ENCODE assay signal across 16 cellular contexts in genomic region chr11:3671334-3672254, GRCh38. TPM values are rescaled to one million over a fixed set of nuclear protein-coding genes. Genes with fewer than 3 reads are reported as not detected.
DNase-seq lines count a peak whose midpoint lies in the region.
"Had no signal": no experiment of that assay in that cellular context is flagged by ENCODE, and none has a peak within 500 bp of the region (broad histone marks: within the 10 kb centered on the region; RNA-seq: fewer than 3 reads in every experiment).

A gene with protein sequence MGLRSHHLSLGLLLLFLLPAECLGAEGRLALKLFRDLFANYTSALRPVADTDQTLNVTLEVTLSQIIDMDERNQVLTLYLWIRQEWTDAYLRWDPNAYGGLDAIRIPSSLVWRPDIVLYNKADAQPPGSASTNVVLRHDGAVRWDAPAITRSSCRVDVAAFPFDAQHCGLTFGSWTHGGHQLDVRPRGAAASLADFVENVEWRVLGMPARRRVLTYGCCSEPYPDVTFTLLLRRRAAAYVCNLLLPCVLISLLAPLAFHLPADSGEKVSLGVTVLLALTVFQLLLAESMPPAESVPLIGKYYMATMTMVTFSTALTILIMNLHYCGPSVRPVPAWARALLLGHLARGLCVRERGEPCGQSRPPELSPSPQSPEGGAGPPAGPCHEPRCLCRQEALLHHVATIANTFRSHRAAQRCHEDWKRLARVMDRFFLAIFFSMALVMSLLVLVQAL (minus strand): TSS chr11:3671384. CDS start chr11:3671312, 72 bp downstream.

- H3K4me1 Mint-ChIP-seq in CD4-positive, alpha-beta memory T cell = no peaks in the 10 kb centered on the region

- peak; percentile 31 for DNase-seq in NCI-H748 (lab: John Stamatoyannopoulos, UW; ENCODE audit: unreplicated experiment)
- DNase-seq in NCI-H748 treated with DMSO at 0.1 percent for 48 hours (lab: John Stamatoyannopoulos, UW) = no peak
- DNase-seq in CD4-positive, alpha-beta memory T cell = no peak
- DNase-seq in NCI-H526 treated with DMSO at 0.1 percent for 48 hours (lab: John Stamatoyannopoulos, UW) = peak; percentile 97
- DNase-seq in fibroblast of gingiva (ENCODE audit: low read depth) = peak; percentile 21
- DNase-seq in RKO (ENCODE audit: low spot score) = no peak
- DNase-seq in kidney tubule cell (ENCODE audit: low spot score) = no peak
- no peak for DNase-seq in NCI-H1048 (lab: John Stamatoyannopoulos, UW)
- DNase-seq: amniotic stem cell; dermis blood vessel endothelial cell; NCI-H2171 treated with DMSO at 0.1 percent for 48 hours; stimulated activated CD4-positive, alpha-beta T cell treated with anti-CD3 and anti-CD28 coated beads, Interleukin-4, amount 100 ng/mL, for 1 hour; stimulated activated naive CD4-positive, alpha-beta T cell; T-helper 9 cell had no signal

- H3K27ac Mint-ChIP-seq in CD4-positive, alpha-beta memory T cell = peak within 1 kb of the TSS in 6 of 7 donors; percentile 31 to 87 (median 68)

- H3K9me3 ChIP-seq in CD4-positive, alpha-beta memory T cell (ENCODE audit: control insufficient read depth in 1 of 2, low read length in 2 of 2) = no peaks in the 10 kb centered on the region

- H3K27me3 Mint-ChIP-seq in CD4-positive, alpha-beta memory T cell = no peaks in the 10 kb centered on the region

- no peaks in the 10 kb centered on the region for H3K4me1 ChIP-seq in CD4-positive, alpha-beta memory T cell (ENCODE audit: insufficient read depth, low read length)

- no peaks in the 10 kb centered on the region for H3K27me3 ChIP-seq in CD4-positive, alpha-beta memory T cell (ENCODE audit: insufficient read depth, low read length)

- H3K4me3 ChIP-seq in CD4-positive, alpha-beta memory T cell (ENCODE audit: low read length in 2 of 2) = no peak within 1 kb of the TSS
- H3K4me3 ChIP-seq: GM12878 had no signal

- peaks cover 0 to 1% (median 0%) of the 10 kb centered on the region in 8 donors for H3K9me3 Mint-ChIP-seq in CD4-positive, alpha-beta memory T cell

- POLR2A ChIA-PET in CD4-positive, alpha-beta memory T cell (lab: Charles Lee; ENCODE audit: partially characterized antibody) = no interaction called here

- H3K36me3 ChIP-seq in CD4-positive, alpha-beta memory T cell (ENCODE audit: insufficient read depth, low read length) = peaks cover 53% of the 10 kb centered on the region

- H3K27ac ChIP-seq in CD4-positive, alpha-beta memory T cell (ENCODE audit: low read depth, low read length) = no peak within 1 kb of the TSS
- H3K27ac ChIP-seq: KMS-11 had no signal

- intact Hi-C loops in CD4-positive, alpha-beta memory T cell (cut with micrococcal nuclease) = no loop called here

- CTCF ChIA-PET in CD4-positive, alpha-beta memory T cell (lab: Charles Lee; ENCODE audit: partially characterized antibody) = no interaction called here

- peaks cover 76 to 79% of the 10 kb centered on the region in 2 donors for H3K36me3 Mint-ChIP-seq in CD4-positive, alpha-beta memory T cell

- H3K4me3 Mint-ChIP-seq in CD4-positive, alpha-beta memory T cell = no peak within 1 kb of the TSS

RNA-seq across cellular contexts. Expression of the gene that starts here (rescaled TPM):
- total RNA-seq in CD4-positive, alpha-beta memory T cell = 1 to 10 TPM; 4.6 to 5.5 TPM
- polyA plus RNA-seq in CD4-positive, alpha-beta memory T cell = under 1 TPM in 1 of 2 donors, not detected in 1; 0.11 TPM

Comparison
In these comparisons a context has a peak if more than half of its experiments do, and no peak if none do; other contexts are left out.
1. DNase-seq: peak in NCI-H748 (single experiment), NCI-H526 treated with DMSO at 0.1 percent for 48 hours (single experiment) and fibroblast of gingiva (single experiment); none in NCI-H748 treated with DMSO at 0.1 percent for 48 hours (single experiment), CD4-positive, alpha-beta memory T cell (0 of 5), RKO (single experiment), kidney tubule cell (single experiment) and NCI-H1048 (single experiment).